Comparison of ENCODE assay signal across 14 cellular contexts in genomic region chr5:23526616-23527015, GRCh38. TPM values are rescaled to one million over a fixed set of nuclear protein-coding genes. Genes with fewer than 3 reads are reported as not detected.
"Had no signal": no experiment of that assay in that cellular context is flagged by ENCODE, and none has a peak within 500 bp of the region (broad histone marks: within the 10 kb centered on the region; RNA-seq: fewer than 3 reads in every experiment).

No MANE protein-coding gene starts in this region.

RNA-seq across cellular contexts. Expression of gene PRDM9, which starts 19.2 kb away (rescaled TPM):
- total RNA-seq: activated naive CD4-positive, alpha-beta T cell treated with anti-CD3 and anti-CD28 coated beads, Interleukin-2, amount 50 U/mL, for 72 hours; activated T-cell treated with anti-CD3 and anti-CD28 coated beads, Interleukin-2, amount 50 U/mL, for 72 hours; breast epithelium; endothelial cell of umbilical vein; fibroblast of lung; kidney; left colon; liver; mammary epithelial cell; mucosa of gallbladder; osteoblast; spleen; suprapubic skin; ureter had no signal
